8 cellular contexts compared by ENCODE assay signal in the genomic region with DNA sequence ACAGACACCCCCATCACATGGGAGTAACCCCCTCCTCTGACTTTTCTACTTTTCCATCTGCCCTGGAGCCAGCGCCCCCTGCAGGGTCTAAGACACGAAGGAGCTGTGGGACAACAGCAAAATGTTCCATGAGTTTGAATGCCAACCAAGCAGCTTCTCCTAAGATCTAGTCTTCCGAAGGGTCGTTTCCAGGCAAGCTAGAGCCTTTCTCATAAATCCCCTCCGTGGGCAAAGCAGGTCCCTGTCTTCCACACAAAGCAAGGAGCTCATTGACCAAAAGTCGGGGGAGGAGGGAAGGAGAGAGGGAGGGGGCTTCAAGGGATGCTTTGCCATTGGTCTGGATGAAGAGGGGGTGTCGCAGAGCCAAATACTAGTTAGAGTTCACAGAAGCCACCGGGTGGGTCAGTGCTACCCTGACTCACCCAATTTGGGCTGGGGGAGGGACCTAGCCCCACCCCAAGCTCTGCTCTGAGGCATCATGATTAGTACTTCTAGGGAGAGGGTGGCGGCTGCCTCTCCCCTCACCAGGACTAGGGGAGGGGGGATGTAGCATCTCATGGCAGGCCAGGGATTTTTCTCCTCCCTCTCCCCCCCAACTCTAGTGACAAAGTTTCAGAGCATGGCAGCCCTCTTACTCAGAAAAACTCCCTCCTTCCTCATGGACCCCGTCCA. TPM values are rescaled to one million over a fixed set of nuclear protein-coding genes. Genes with fewer than 3 reads are reported as not detected.
DNase-seq lines count a peak whose midpoint lies in the region; ATAC-seq and TF ChIP-seq lines count a peak whose summit lies in the region.

No MANE protein-coding gene starts in this region.

- CTCF ChIA-PET in WTC11 (lab: Charles Lee) = interaction anchor here (0.6 to 3.4 kb wide), 48 partner anchors 8 to 605 kb away, joined by 3 to 74 read pairs (median 5); a partner anchor contains a TSS

- peaks cover 69% of the 10 kb centered on the region for H3K4me1 Mint-ChIP-seq in WTC11

- WGBS in upper lobe of left lung, 2 donors = 40 to 46% methylated on average over 8 to 10 of the region's 10 CpGs
- WGBS in ovary, 3 donors = 54 to 67% (median 60%) methylated on average over 10 of the region's 10 CpGs

- no peaks in the 10 kb centered on the region for H3K9me3 Mint-ChIP-seq in WTC11

- peak overlapping the region; percentile 74 for H3K27ac ChIP-seq in 22Rv1
- no peak overlapping the region for H3K27ac ChIP-seq in upper lobe of left lung
- no peak overlapping the region for H3K27ac ChIP-seq in ovary

- peak overlapping the region; percentile 93 for H3K27ac Mint-ChIP-seq in WTC11

- peaks cover 29% of the 10 kb centered on the region for H3K27me3 Mint-ChIP-seq in WTC11 (ENCODE audit: low read depth)

- TF ChIP-seq POLR2A in upper lobe of left lung (IDR thresholded peaks at IDR 0.05) = no peak
- no peak for TF ChIP-seq POLR2A in ovary (IDR thresholded peaks at IDR 0.05)

- no peak overlapping the region for H3K4me3 ChIP-seq in GM12875 (ENCODE audit: low read depth, low read length)
- H3K4me3 ChIP-seq in iPS-11a (ENCODE audit: low read depth, low read length) = peak overlapping the region; percentile 57
- peak overlapping the region in 3 of 4 donors; percentile 50 for H3K4me3 ChIP-seq in upper lobe of left lung
- H3K4me3 ChIP-seq in ovary = no peak overlapping the region

- no peaks in the 10 kb centered on the region for H3K9me3 ChIP-seq in upper lobe of left lung
- H3K9me3 ChIP-seq in ovary = no peaks in the 10 kb centered on the region

- H3K4me1 ChIP-seq in upper lobe of left lung = peaks cover 14 to 36% (median 21%) of the 10 kb centered on the region in 4 donors
- H3K4me1 ChIP-seq in ovary (ENCODE audit: insufficient read depth) = peaks cover 4% of the 10 kb centered on the region

- H3K4me3 Mint-ChIP-seq in WTC11 = peak overlapping the region; percentile 83

- POLR2A ChIA-PET in WTC11 (lab: Charles Lee) = interaction anchor here (0.6 to 2.1 kb wide), 9 partner anchors 9 to 510 kb away, joined by 3 to 15 read pairs (median 5); a partner anchor contains a TSS

- no peak for TF ChIP-seq EP300 in upper lobe of left lung (IDR thresholded peaks at IDR 0.05)
- no peak for TF ChIP-seq EP300 in ovary (IDR thresholded peaks at IDR 0.05)

- peak; percentile 7 for ATAC-seq in WTC11
- ATAC-seq in upper lobe of left lung (ENCODE audit: low FRiP score in 2 of 2) = no peak
- ATAC-seq in HG02642 (IDR thresholded peaks at IDR 0.05; ENCODE audit: poor library complexity, unreplicated experiment) = no peak

- TF ChIP-seq CTCF in 22Rv1 (IDR thresholded peaks at IDR 0.05) = peak; percentile 85
- peak; percentile 54 for TF ChIP-seq CTCF in GM12875 (IDR thresholded peaks at IDR 0.05; ENCODE audit: borderline replicate concordance, insufficient read depth, low read depth, low read length)
- peak; percentile 55 for TF ChIP-seq CTCF in WTC11 (IDR thresholded peaks at IDR 0.05)
- TF ChIP-seq CTCF in upper lobe of left lung (IDR thresholded peaks at IDR 0.05) = no peak
- TF ChIP-seq CTCF in ovary (IDR thresholded peaks at IDR 0.05) = no peak

- DNase-seq in WTC11 (ENCODE audit: low spot score) (peak; percentile 65), upper lobe of left lung (no peak), ovary (no peak), DMS79 treated with DMSO at 0.1 percent for 48 hours (lab: John Stamatoyannopoulos, UW) (no peak)

- H3K27me3 ChIP-seq in upper lobe of left lung (peaks cover 0 to 35% (median 25%) of the 10 kb centered on the region in 4 donors), ovary (no peaks in the 10 kb centered on the region)

- H3K36me3 ChIP-seq in upper lobe of left lung = no peaks in the 10 kb centered on the region
- no peaks in the 10 kb centered on the region for H3K36me3 ChIP-seq in ovary

- H3K36me3 Mint-ChIP-seq in WTC11 = peaks cover 12% of the 10 kb centered on the region

- intact Hi-C loops in ovary (cut with DNase I) = loop anchor here in 1 of 4 donors (10.0 kb wide), 1 partner anchor 47 kb away; no protein-coding TSS in a partner anchor

TF ChIP-seq in WTC11, 78 proteins besides CTCF, POLR2A, EP300 and RAD21:
- TF ChIP-seq NFE2L1 (CRISPR knock-in tag; IDR thresholded peaks at IDR 0.05) = 0 out of 2 replicates have a peak, but pooled peaks have one; percentile 20
- TF ChIP-seq HMGA2 (CRISPR knock-in tag; IDR thresholded peaks at IDR 0.05) = no peak
- no peak for TF ChIP-seq ZNF671 (CRISPR knock-in tag; IDR thresholded peaks at IDR 0.05)

RNA-seq across cellular contexts. Expression of a gene that starts 1.6 kb away (rescaled TPM):
- 64.5 to 71.9 TPM (median 71.5 TPM) in 3 replicates for total RNA-seq in WTC11 (2021)
- total RNA-seq in upper lobe of left lung = under 1 TPM in 5 of 6 donors, not detected in 1; 0.43 to 0.91 (median 0.49) TPM
- total RNA-seq in ovary = 1 to 10 TPM in 6 of 7 donors, under 1 TPM in 1; 0.83 to 4.9 (median 2.6) TPM
- 1 to 10 TPM in 1 of 2 donors, under 1 TPM in 1; 0.92 to 1.8 TPM for polyA plus RNA-seq in ovary

RNA-seq across cellular contexts. Expression of a gene that starts 39.8 kb away (rescaled TPM):
- total RNA-seq in WTC11 (2021) = 0.92 to 1.8 TPM (median 1.4 TPM) in 3 replicates
- total RNA-seq in upper lobe of left lung = 100 to 1,000 TPM in 2 of 6 donors, 10 to 100 TPM in 4; 10.5 to 412 (median 70.3) TPM
- 10 to 100 TPM in 2 of 7 donors, 1 to 10 TPM in 4, under 1 TPM in 1; 0.67 to 17.0 (median 2.9) TPM for total RNA-seq in ovary
- 1 to 10 TPM; 7.1 to 7.4 TPM for polyA plus RNA-seq in ovary

Comparison
In these comparisons a context has a peak if more than half of its experiments do, and no peak if none do; other contexts are left out.
1. CTCF ChIP-seq: peak in 22Rv1 (single experiment), GM12875 (single experiment) and WTC11 (single experiment); none in upper lobe of left lung (0 of 6) and ovary (0 of 3).
2. H3K4me3 ChIP-seq: peak in iPS-11a (single experiment) and upper lobe of left lung (3 of 4); none in GM12875 (single experiment) and ovary (single experiment).
3. RNA of a gene that starts 1.6 kb away (total RNA-seq): 64.5 to 71.9 TPM in WTC11; 0.83 to 4.9 TPM in ovary and 0.43 to 0.91 TPM in upper lobe of left lung; every median in the first group is over 10 times any median in the second.